In the genomic region with DNA sequence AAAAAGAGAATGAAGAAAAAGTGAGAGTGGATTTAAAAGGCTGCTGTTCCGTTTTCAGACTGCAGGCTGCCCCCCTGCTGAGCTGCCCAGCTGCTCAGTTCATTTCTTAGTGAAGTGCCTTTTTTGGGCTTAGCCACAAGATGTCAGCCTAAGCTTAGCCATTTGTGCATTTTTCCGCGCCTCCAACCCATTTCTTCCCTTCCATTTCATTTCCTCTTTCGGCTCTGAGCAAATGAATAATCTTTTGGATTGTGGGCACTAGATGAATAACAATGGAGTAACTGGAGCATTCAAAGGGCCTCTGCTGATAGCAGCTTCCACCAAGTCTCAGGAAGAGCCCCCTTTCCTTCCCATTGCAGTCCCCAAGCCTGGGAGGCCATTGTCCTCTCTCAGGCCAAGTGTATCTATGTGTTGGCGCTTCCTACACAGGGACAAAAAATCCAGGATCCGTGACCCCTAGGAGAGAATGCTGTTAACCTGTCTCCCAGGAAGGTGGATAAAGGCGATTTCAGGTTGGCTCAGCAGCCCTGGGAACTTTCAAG, we compare ENCODE assay signal across 8 cellular contexts.
DNase-seq lines count a peak whose midpoint lies in the region; ATAC-seq and TF ChIP-seq lines count a peak whose summit lies in the region.

No MANE protein-coding gene starts in this region.

- no peaks in the 10 kb centered on the region for H3K27me3 ChIP-seq in DND-41 (ENCODE audit: insufficient read depth, low read length, poor library complexity)
- H3K27me3 ChIP-seq in trophoblast cell (ENCODE audit: insufficient read depth, low read length): no peaks in the 10 kb centered on the region
- no peaks in the 10 kb centered on the region for H3K27me3 ChIP-seq in effector memory CD4-positive, alpha-beta T cell (replicated peaks; ENCODE audit: control insufficient read depth, insufficient read depth, low read length, poor library complexity, severe bottlenecking)

- H3K14ac ChIP-seq in trophoblast cell (ENCODE audit: low read length): no peak overlapping the region

- no CpG with 5 or more reads among the region's 7 CpGs for WGBS in trophoblast cell (ENCODE audit: extremely low coverage, insufficient coverage, insufficient read length)

- no peak overlapping the region for H4K91ac ChIP-seq in trophoblast cell (ENCODE audit: low read depth, low read length)

- no peaks in the 10 kb centered on the region for H3K9me3 ChIP-seq in DND-41 (ENCODE audit: insufficient read depth, low read length, severe bottlenecking)
- H3K9me3 ChIP-seq in trophoblast cell (ENCODE audit: insufficient read depth, low read depth, low read length): peaks cover 1% of the 10 kb centered on the region
- no peaks in the 10 kb centered on the region for H3K9me3 ChIP-seq in effector memory CD4-positive, alpha-beta T cell (ENCODE audit: control insufficient read depth, low read length)

- peaks cover 6% of the 10 kb centered on the region for H3K9me3 Mint-ChIP-seq in activated CD8-positive, alpha-beta T cell treated with anti-CD3 and anti-CD28 coated beads for 36 hours

- DNase-seq in DND-41 (peak; percentile 60), NCI-H446 (lab: John Stamatoyannopoulos, UW) (peak; percentile 56 to 89), glomerular visceral epithelial cell (ENCODE audit: extremely low spot score) (peak; percentile 90), trophoblast cell (peak; percentile 58 to 85)
- peak; percentile 41 for DNase-seq in activated CD8-positive, alpha-beta T cell treated with anti-CD3 and anti-CD28 coated beads for 36 hours
- no peak for DNase-seq in effector memory CD4-positive, alpha-beta T cell

- ATAC-seq in DND-41 (ENCODE audit: insufficient read depth, low read depth): peak; percentile 89
- ATAC-seq in GM19455 (IDR thresholded peaks at IDR 0.05; ENCODE audit: unreplicated experiment): peak; percentile 94
- peak; percentile 96 for ATAC-seq in HG03432 (IDR thresholded peaks at IDR 0.05; ENCODE audit: unreplicated experiment)
- ATAC-seq in activated CD8-positive, alpha-beta T cell treated with anti-CD3 and anti-CD28 coated beads for 36 hours: peak; percentile 80

- no peak overlapping the region for H3K4me3 Mint-ChIP-seq in activated CD8-positive, alpha-beta T cell treated with anti-CD3 and anti-CD28 coated beads for 36 hours

- H4K8ac ChIP-seq in trophoblast cell (ENCODE audit: low read depth, low read length): no peak overlapping the region

- no peaks in the 10 kb centered on the region for H3K79me1 ChIP-seq in trophoblast cell (ENCODE audit: low read length)

- H3K9ac ChIP-seq in DND-41 (ENCODE audit: low read depth, low read length) (no peak overlapping the region), trophoblast cell (ENCODE audit: low read length) (peak overlapping the region; percentile 14)

- no peak overlapping the region for H2BK12ac ChIP-seq in trophoblast cell (ENCODE audit: low read length)

- intact Hi-C loops in activated CD8-positive, alpha-beta T cell treated with anti-CD3 and anti-CD28 coated beads for 36 hours (cut with micrococcal nuclease): loop anchor here (5.0 kb wide), 2 partner anchors 42 to 177 kb away; no protein-coding TSS in a partner anchor

- H3K4me3 ChIP-seq in DND-41 (ENCODE audit: low read depth in 1 of 2, low read length in 2 of 2) (no peak overlapping the region), trophoblast cell (ENCODE audit: low read depth, low read length) (no peak overlapping the region)
- no peak overlapping the region for H3K4me3 ChIP-seq in effector memory CD4-positive, alpha-beta T cell (ENCODE audit: insufficient read depth, low read depth, low read length, poor library complexity, severe bottlenecking)

- H3K4me2 ChIP-seq in DND-41 (ENCODE audit: insufficient read depth, low read length) (no peak overlapping the region), trophoblast cell (ENCODE audit: low read length) (no peak overlapping the region)

- peaks cover 4% of the 10 kb centered on the region for H3K4me1 Mint-ChIP-seq in activated CD8-positive, alpha-beta T cell treated with anti-CD3 and anti-CD28 coated beads for 36 hours (ENCODE audit: low read depth)

- H2BK5ac ChIP-seq in trophoblast cell (ENCODE audit: low read depth, low read length, poor library complexity): no peak overlapping the region

- no peak overlapping the region for H2AK5ac ChIP-seq in trophoblast cell (ENCODE audit: low read length)

- H2BK120ac ChIP-seq in trophoblast cell (ENCODE audit: insufficient read depth, low read length, poor library complexity): no peak overlapping the region

- no peak overlapping the region for H2AFZ ChIP-seq in DND-41 (ENCODE audit: low read depth, low read length)
- no peak overlapping the region for H2AFZ ChIP-seq in trophoblast cell (ENCODE audit: insufficient read depth, low read length, poor library complexity)

- peak; percentile 83 for TF ChIP-seq CTCF in DND-41 (IDR thresholded peaks at IDR 0.05; ENCODE audit: borderline replicate concordance, extremely low read depth, low read length, poor library complexity, severe bottlenecking)
- TF ChIP-seq CTCF in activated CD8-positive, alpha-beta T cell treated with anti-CD3 and anti-CD28 coated beads for 36 hours (IDR thresholded peaks at IDR 0.05): peak; percentile 68

- H3K36me3 Mint-ChIP-seq in activated CD8-positive, alpha-beta T cell treated with anti-CD3 and anti-CD28 coated beads for 36 hours (ENCODE audit: low read depth): no peaks in the 10 kb centered on the region

- POLR2A ChIA-PET in activated CD8-positive, alpha-beta T cell treated with anti-CD3 and anti-CD28 coated beads for 36 hours (lab: Charles Lee): no interaction called here

- H3K79me2 ChIP-seq in DND-41 (ENCODE audit: insufficient read depth, low read length): no peaks in the 10 kb centered on the region
- no peaks in the 10 kb centered on the region for H3K79me2 ChIP-seq in trophoblast cell (ENCODE audit: control insufficient read depth, insufficient read depth, low read length, poor library complexity)

- H4K12ac ChIP-seq in trophoblast cell (ENCODE audit: low read depth, low read length): no peak overlapping the region

- H3K18ac ChIP-seq in trophoblast cell (ENCODE audit: low read length): no peak overlapping the region

- CTCF ChIA-PET in activated CD8-positive, alpha-beta T cell treated with anti-CD3 and anti-CD28 coated beads for 36 hours (lab: Charles Lee): interaction anchor here (0.6 to 2.4 kb wide), 23 partner anchors 9 to 621 kb away, joined by 3 to 11 read pairs (median 3); no protein-coding TSS in a partner anchor

- H3K4ac ChIP-seq in trophoblast cell (ENCODE audit: low read depth, low read length): no peak overlapping the region

- H4K20me1 ChIP-seq in DND-41 (ENCODE audit: insufficient read depth, low read length): no peaks in the 10 kb centered on the region

- no peaks in the 10 kb centered on the region for H3K27me3 Mint-ChIP-seq in activated CD8-positive, alpha-beta T cell treated with anti-CD3 and anti-CD28 coated beads for 36 hours

- H3K23ac ChIP-seq in trophoblast cell (ENCODE audit: low read length): no peak overlapping the region

- no peaks in the 10 kb centered on the region for H3K4me1 ChIP-seq in DND-41 (ENCODE audit: insufficient read depth, low read length)
- H3K4me1 ChIP-seq in trophoblast cell (ENCODE audit: control insufficient read depth in 1 of 2, insufficient read depth in 2 of 2, low read length in 2 of 2): no peaks in the 10 kb centered on the region
- H3K4me1 ChIP-seq in effector memory CD4-positive, alpha-beta T cell (ENCODE audit: control insufficient read depth, insufficient read depth, low read length, poor library complexity, severe bottlenecking): no peaks in the 10 kb centered on the region

- H3K27ac ChIP-seq in DND-41 (ENCODE audit: low read length) (no peak overlapping the region), trophoblast cell (ENCODE audit: low read depth, low read length) (no peak overlapping the region)
- no peak overlapping the region for H3K27ac ChIP-seq in effector memory CD4-positive, alpha-beta T cell (ENCODE audit: insufficient read depth, low read length, poor library complexity, severe bottlenecking)

- no peak overlapping the region for H3K27ac Mint-ChIP-seq in activated CD8-positive, alpha-beta T cell treated with anti-CD3 and anti-CD28 coated beads for 36 hours

- H3K36me3 ChIP-seq in DND-41 (ENCODE audit: insufficient read depth, low read length) (no peaks in the 10 kb centered on the region), trophoblast cell (ENCODE audit: control insufficient read depth in 1 of 2, insufficient read depth in 2 of 2, low read length in 2 of 2) (no peaks in the 10 kb centered on the region)
- no peaks in the 10 kb centered on the region for H3K36me3 ChIP-seq in effector memory CD4-positive, alpha-beta T cell (ENCODE audit: control insufficient read depth, insufficient read depth, low read length)

Comparison
In these comparisons a context has a peak if more than half of its experiments do, and no peak if none do; other contexts are left out.
1. DNase-seq: peak in DND-41 (single experiment), NCI-H446 (2 of 2), activated CD8-positive, alpha-beta T cell treated with anti-CD3 and anti-CD28 coated beads for 36 hours (single experiment), glomerular visceral epithelial cell (single experiment) and trophoblast cell (2 of 2); none in effector memory CD4-positive, alpha-beta T cell (0 of 3).
2. Peak in every context shown above with its lines, with median percentiles within 50 percentile points of each other: ATAC-seq.